In the genomic region with DNA sequence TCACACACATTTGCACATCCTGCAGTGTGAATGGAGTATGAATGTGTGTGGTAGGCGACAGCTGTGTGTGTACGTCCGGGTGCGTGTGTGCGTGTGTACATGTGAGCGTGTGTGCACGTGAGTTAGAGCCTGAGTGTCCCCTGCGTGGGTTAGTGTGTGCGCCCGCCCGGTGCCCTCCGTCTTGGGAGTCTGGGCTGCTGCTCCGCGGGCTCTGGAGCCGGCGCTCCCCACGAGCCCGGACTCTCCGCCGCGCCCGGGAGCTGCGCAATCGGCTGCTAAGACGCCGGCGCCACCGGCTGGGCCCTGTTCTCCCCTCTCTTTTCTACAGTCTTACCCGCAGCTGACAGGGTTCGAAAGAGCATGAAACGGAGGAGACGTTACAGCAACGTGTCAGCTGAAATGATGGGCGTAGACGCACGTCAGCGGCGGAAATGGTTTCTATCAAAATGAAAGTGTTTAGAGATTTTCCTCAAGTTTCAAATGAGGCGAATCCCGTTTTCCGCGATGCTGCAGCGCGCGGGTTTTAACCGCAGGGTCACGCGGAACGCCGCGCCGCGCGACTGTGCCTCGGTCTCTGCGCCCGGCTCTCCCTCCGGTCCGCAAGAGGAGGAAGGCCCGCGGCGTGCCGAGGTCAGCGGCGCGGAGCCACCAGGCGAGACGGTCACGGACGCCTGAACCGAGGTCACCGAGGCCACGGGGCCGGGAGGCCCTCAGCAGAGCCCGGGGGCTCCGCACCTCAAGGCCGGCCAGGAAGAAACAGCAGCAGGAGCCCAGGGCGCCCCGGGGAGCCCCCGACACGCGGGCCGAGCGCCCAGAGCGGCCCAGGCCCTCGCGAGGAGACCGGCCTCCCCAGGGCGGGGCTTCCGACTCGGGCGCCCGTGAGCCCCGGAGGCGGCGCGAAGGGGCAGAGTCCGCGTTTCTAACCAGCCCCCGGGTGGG, we compare ENCODE assay signal across 8 cellular contexts.
DNase-seq lines count a peak whose midpoint lies in the region; ATAC-seq and TF ChIP-seq lines count a peak whose summit lies in the region.

No MANE protein-coding gene starts in this region.

- H3K4me3 Mint-ChIP-seq in activated naive CD8-positive, alpha-beta T cell treated with anti-CD3 and anti-CD28 coated beads, Interleukin-2, amount 50 U/mL, for 24 hours = peak overlapping the region; percentile 80

- H3K27ac ChIP-seq in BLaER1 (peak overlapping the region; percentile 100), GM23248 (no peak overlapping the region), SK-N-SH (ENCODE audit: low read depth in 2 of 2, low read length in 1 of 2) (no peak overlapping the region)

- CTCF ChIA-PET in SK-N-SH (lab: Yijun Ruan, JAX) = no interaction called here

- no peaks in the 10 kb centered on the region for H3K27me3 ChIP-seq in BLaER1
- H3K27me3 ChIP-seq in GM23248 (replicated peaks; ENCODE audit: insufficient read depth) = no peaks in the 10 kb centered on the region
- no peaks in the 10 kb centered on the region; the same call in 1 of the 2 replicates for H3K27me3 ChIP-seq in SK-N-SH (ENCODE audit: insufficient read depth)

- TF ChIP-seq EP300 in SK-N-SH (IDR thresholded peaks at IDR 0.05; ENCODE audit: borderline replicate concordance in 1 of 2, low read depth in 1 of 2, low read length in 1 of 2) = no peak

- peak overlapping the region; percentile 74 for H3K4me3 ChIP-seq in BLaER1
- peak overlapping the region; percentile 83 for H3K4me3 ChIP-seq in GM23248
- H3K4me3 ChIP-seq in SK-N-SH (ENCODE audit: low read depth in 2 of 2, low read length in 1 of 2) = peak overlapping the region; percentile 48 to 68
- peak overlapping the region; percentile 21 for H3K4me3 ChIP-seq in retinal pigment epithelial cell (ENCODE audit: low read length)

- POLR2A ChIA-PET in SK-N-SH (lab: Yijun Ruan, JAX) = no interaction called here

- ATAC-seq in activated naive CD8-positive, alpha-beta T cell treated with anti-CD3 and anti-CD28 coated beads, Interleukin-2, amount 50 U/mL, for 24 hours = peak; percentile 68

- H3K9me2 ChIP-seq in GM23248 (ENCODE audit: insufficient read depth) (no peaks in the 10 kb centered on the region), SK-N-SH (no peaks in the 10 kb centered on the region)

- H2AFZ ChIP-seq in GM23248 (peak overlapping the region; percentile 92), SK-N-SH (ENCODE audit: low read depth) (peak overlapping the region; percentile 82)

- H4K20me1 ChIP-seq in BLaER1 (no peaks in the 10 kb centered on the region), GM23248 (ENCODE audit: insufficient read depth) (no peaks in the 10 kb centered on the region), SK-N-SH (ENCODE audit: insufficient read depth) (no peaks in the 10 kb centered on the region)

- H3K27ac Mint-ChIP-seq in activated naive CD8-positive, alpha-beta T cell treated with anti-CD3 and anti-CD28 coated beads, Interleukin-2, amount 50 U/mL, for 24 hours = peak overlapping the region; percentile 85

- H3K9ac ChIP-seq in BLaER1 (peak overlapping the region; percentile 96), GM23248 (peak overlapping the region; percentile 83), SK-N-SH (peak overlapping the region; percentile 58; the same call in 1 of the 2 replicates)

- H3K4me2 ChIP-seq in BLaER1 (peak overlapping the region; percentile 93), GM23248 (ENCODE audit: unreplicated experiment) (peak overlapping the region; percentile 79), SK-N-SH (peak overlapping the region; percentile 93)

- H3K4me1 ChIP-seq in BLaER1 (peaks cover 60% of the 10 kb centered on the region), GM23248 (ENCODE audit: insufficient read depth) (no peaks in the 10 kb centered on the region), SK-N-SH (ENCODE audit: control insufficient read depth in 1 of 2, insufficient read depth in 2 of 2, low read depth in 1 of 2, low read length in 1 of 2) (no peaks in the 10 kb centered on the region; a peak in 1 of 4 replicates)

- TF ChIP-seq RAD21 in SK-N-SH (IDR thresholded peaks at IDR 0.05; ENCODE audit: low read length) = no peak

- WGBS in GM23248 (ENCODE audit: low coverage in 1 of 2, low lambda C conversion rate in 2 of 2, missing lambda C conversion rate in 2 of 2), 2 experiments = 1% methylated on average over 91 to 97 of the region's 100 CpGs
- 5% methylated on average over 44 of the region's 100 CpGs for WGBS in SK-N-SH (ENCODE audit: low lambda C conversion rate)

- H3K36me3 ChIP-seq in BLaER1 (peaks cover 6% of the 10 kb centered on the region; the same call in 1 of the 2 replicates), GM23248 (ENCODE audit: low read depth) (no peaks in the 10 kb centered on the region), SK-N-SH (replicated peaks in 1 of 2; ENCODE audit: control insufficient read depth in 1 of 2, insufficient read depth in 2 of 2, low read length in 1 of 2) (no peaks in the 10 kb centered on the region)

- H3K36me3 Mint-ChIP-seq in activated naive CD8-positive, alpha-beta T cell treated with anti-CD3 and anti-CD28 coated beads, Interleukin-2, amount 50 U/mL, for 24 hours (ENCODE audit: low read depth) = no peaks in the 10 kb centered on the region

- peaks cover 8% of the 10 kb centered on the region for H3K4me1 Mint-ChIP-seq in activated naive CD8-positive, alpha-beta T cell treated with anti-CD3 and anti-CD28 coated beads, Interleukin-2, amount 50 U/mL, for 24 hours

- DNase-seq in GM23248 = peak; percentile 68
- DNase-seq in SK-N-SH = peak; percentile 67
- peak; percentile 65 for DNase-seq in activated naive CD8-positive, alpha-beta T cell treated with anti-CD3 and anti-CD28 coated beads, Interleukin-2, amount 50 U/mL, for 24 hours
- DNase-seq in hepatic stellate cell (ENCODE audit: low spot score) = peak; percentile 59
- DNase-seq in retinal pigment epithelial cell (ENCODE audit: low read depth) = no peak
- no peak for DNase-seq in RKO (ENCODE audit: low spot score)
- no peak for DNase-seq in COLO829 (ENCODE audit: low spot score)

- no peaks in the 10 kb centered on the region for H3K79me2 ChIP-seq in GM23248 (ENCODE audit: insufficient read depth)
- H3K79me2 ChIP-seq in SK-N-SH (ENCODE audit: insufficient read depth) = no peaks in the 10 kb centered on the region

- H3K9me3 ChIP-seq in BLaER1 (no peaks in the 10 kb centered on the region), GM23248 (ENCODE audit: low read depth) (no peaks in the 10 kb centered on the region), SK-N-SH (no peaks in the 10 kb centered on the region)

- TF ChIP-seq CTCF in SK-N-SH (IDR thresholded peaks at IDR 0.05) = no peak
- TF ChIP-seq CTCF in retinal pigment epithelial cell (conservative IDR thresholded peaks at IDR 0.05; ENCODE audit: low read depth, low read length) = no peak

- no peaks in the 10 kb centered on the region for H3K27me3 Mint-ChIP-seq in activated naive CD8-positive, alpha-beta T cell treated with anti-CD3 and anti-CD28 coated beads, Interleukin-2, amount 50 U/mL, for 24 hours

- no peaks in the 10 kb centered on the region for H3F3A ChIP-seq in GM23248 (ENCODE audit: insufficient read depth)
- H3F3A ChIP-seq in SK-N-SH (replicated peaks; ENCODE audit: insufficient read depth) = no peaks in the 10 kb centered on the region

- no peaks in the 10 kb centered on the region for H3K9me3 Mint-ChIP-seq in activated naive CD8-positive, alpha-beta T cell treated with anti-CD3 and anti-CD28 coated beads, Interleukin-2, amount 50 U/mL, for 24 hours

- in situ Hi-C loops in GM23248 (cut with MboI) = no loop called here

TF ChIP-seq in SK-N-SH, 30 proteins besides CTCF, POLR2A, EP300 and RAD21:
- TF ChIP-seq, protein P1, sequence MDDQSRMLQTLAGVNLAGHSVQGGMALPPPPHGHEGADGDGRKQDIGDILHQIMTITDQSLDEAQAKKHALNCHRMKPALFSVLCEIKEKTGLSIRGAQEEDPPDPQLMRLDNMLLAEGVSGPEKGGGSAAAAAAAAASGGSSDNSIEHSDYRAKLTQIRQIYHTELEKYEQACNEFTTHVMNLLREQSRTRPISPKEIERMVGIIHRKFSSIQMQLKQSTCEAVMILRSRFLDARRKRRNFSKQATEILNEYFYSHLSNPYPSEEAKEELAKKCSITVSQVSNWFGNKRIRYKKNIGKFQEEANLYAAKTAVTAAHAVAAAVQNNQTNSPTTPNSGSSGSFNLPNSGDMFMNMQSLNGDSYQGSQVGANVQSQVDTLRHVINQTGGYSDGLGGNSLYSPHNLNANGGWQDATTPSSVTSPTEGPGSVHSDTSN (IDR thresholded peaks at IDR 0.05) = peak; percentile 6; the same call in 1 of the 2 replicates
- no peak for TF ChIP-seq RXRA (IDR thresholded peaks at IDR 0.05; ENCODE audit: borderline replicate concordance, low read depth)

Comparison
In these comparisons a context has a peak if more than half of its experiments do, and no peak if none do; other contexts are left out.
1. H3K4me3 ChIP-seq: peak in every context shown above with its lines; median percentile 83 in GM23248; 74 in BLaER1; 58 in SK-N-SH; 21 in retinal pigment epithelial cell.
2. DNase-seq: peak in GM23248 (single experiment), SK-N-SH (single experiment), activated naive CD8-positive, alpha-beta T cell treated with anti-CD3 and anti-CD28 coated beads, Interleukin-2, amount 50 U/mL, for 24 hours (single experiment) and hepatic stellate cell (single experiment); none in retinal pigment epithelial cell (single experiment), RKO (single experiment) and COLO829 (single experiment).
3. Peak in every context shown above with its lines, with median percentiles within 50 percentile points of each other: H3K4me2 ChIP-seq and H3K9ac ChIP-seq.